In the genomic region with DNA sequence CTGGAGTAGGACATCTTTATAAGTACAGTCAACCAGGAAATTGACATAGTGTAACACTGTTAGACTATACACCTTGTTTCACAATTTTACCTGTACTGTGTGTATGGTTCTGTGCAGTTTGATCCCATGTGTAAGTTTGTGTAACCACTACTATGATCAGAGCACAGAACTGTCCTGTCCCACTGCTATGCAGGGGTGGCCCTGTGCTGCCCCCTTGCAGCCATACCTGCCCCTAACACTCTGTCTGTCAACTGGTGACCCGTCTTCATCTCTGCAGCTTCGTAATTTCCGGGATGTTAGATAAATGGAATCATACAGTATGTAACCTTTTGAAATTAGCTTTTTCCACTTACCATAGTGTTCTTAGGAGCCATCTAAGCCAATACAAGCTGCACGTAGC, we compare ENCODE assay signal across 11 cellular contexts. TPM values are rescaled to one million over a fixed set of nuclear protein-coding genes. Genes with fewer than 3 reads are reported as not detected.
A peak's percentile ranks its signal among the peaks of the same experiment; 100 is the strongest.
DNase-seq lines count a peak whose midpoint lies in the region; ATAC-seq and TF ChIP-seq lines count a peak whose summit lies in the region.
"Had no signal": no experiment of that assay in that cellular context is flagged by ENCODE, and none has a peak within 500 bp of the region (broad histone marks: within the 10 kb centered on the region; RNA-seq: fewer than 3 reads in every experiment).

No MANE protein-coding gene starts in this region.

- peaks cover 1% of the 10 kb centered on the region for H3K27me3 ChIP-seq in BJ (ENCODE audit: control insufficient read depth, insufficient read depth, low read length)
- no peaks in the 10 kb centered on the region for H3K27me3 ChIP-seq in GM23338 (ENCODE audit: insufficient read depth)
- no peaks in the 10 kb centered on the region for H3K27me3 ChIP-seq in heart left ventricle
- H3K27me3 ChIP-seq in psoas muscle (ENCODE audit: insufficient read depth in 3 of 3, low read length in 2 of 3) = peaks cover 0 to 15% (median 0%) of the 10 kb centered on the region in 3 donors

- no peak overlapping the region for H3K27ac ChIP-seq in GM23338 (ENCODE audit: low read depth)
- no peak overlapping the region for H3K27ac ChIP-seq in heart left ventricle
- H3K27ac ChIP-seq in psoas muscle = no peak overlapping the region

- intact Hi-C loops in heart left ventricle (cut with DNase I) (no loop called here), psoas muscle (cut with DNase I) (no loop called here)

- H3K4me1 Mint-ChIP-seq in GM23338 = no peaks in the 10 kb centered on the region

- H3K9me3 ChIP-seq in heart left ventricle (no peaks in the 10 kb centered on the region), psoas muscle (no peaks in the 10 kb centered on the region)

- no peak overlapping the region for H2AFZ ChIP-seq in GM23338

- no peak overlapping the region for H3K4me3 Mint-ChIP-seq in GM23338

- H3F3A ChIP-seq in GM23338 (replicated peaks; ENCODE audit: low read depth) = no peaks in the 10 kb centered on the region

- H3K9me3 Mint-ChIP-seq in GM23338 = no peaks in the 10 kb centered on the region

- H3K4me2 ChIP-seq in GM23338 = no peak overlapping the region

- POLR2A ChIA-PET in BJ (lab: Charles Lee) = no interaction called here

- ATAC-seq in GM23338 = peak; percentile 93
- peak in 3 of 4 donors; percentile 32 to 65 (median 64) for ATAC-seq in heart left ventricle
- no peak for ATAC-seq in GM18867 (IDR thresholded peaks at IDR 0.05; ENCODE audit: unreplicated experiment)
- no peak for ATAC-seq in psoas muscle
- ATAC-seq in HG03045 (IDR thresholded peaks at IDR 0.05; ENCODE audit: unreplicated experiment) = no peak

- no peaks in the 10 kb centered on the region for H3K9me2 ChIP-seq in GM23338 (ENCODE audit: insufficient read depth)

- DNase-seq in BJ (ENCODE audit: low read depth) = no peak
- DNase-seq in GM23338 (ENCODE audit: low spot score) = peak; percentile 56
- peak; percentile 26 for DNase-seq in SW480 (ENCODE audit: low spot score)
- DNase-seq in heart left ventricle = no peak
- no peak for DNase-seq in putamen (ENCODE audit: low spot score)
- DNase-seq in psoas muscle = no peak

- 58 to 70% (median 66%) methylated on average over 4 of the region's 4 CpGs for WGBS in heart left ventricle, 4 donors
- 62 to 67% (median 65%) methylated on average over 4 of the region's 4 CpGs for whole genome bisulfite sequencing in psoas muscle, 3 donors

- CTCF ChIA-PET in BJ (lab: Yijun Ruan, JAX) = no interaction called here

- no peaks in the 10 kb centered on the region for H4K20me1 ChIP-seq in GM23338 (replicated peaks; ENCODE audit: insufficient read depth)

- peaks cover 3% of the 10 kb centered on the region for H3K27me3 Mint-ChIP-seq in GM23338 (ENCODE audit: insufficient read depth, low read depth, poor library complexity)

- TF ChIP-seq CTCF in BJ (IDR thresholded peaks at IDR 0.05; ENCODE audit: insufficient read depth, low read depth, low read length) (0 out of 2 replicates have a peak, but pooled peaks have one; percentile 11), GM23338 (conservative IDR thresholded peaks at IDR 0.05; ENCODE audit: low read depth in 2 of 2) (peak; percentile 69 to 82), heart left ventricle (IDR thresholded peaks at IDR 0.05) (peak in 7 of 12 donors; percentile 8 to 38 (median 19)), psoas muscle (IDR thresholded peaks at IDR 0.05) (no peak)

- no peak for TF ChIP-seq POLR2A in heart left ventricle (IDR thresholded peaks at IDR 0.05)

- H3K4me3 ChIP-seq in BJ (ENCODE audit: low read depth, low read length) (no peak overlapping the region), GM23338 (no peak overlapping the region), heart left ventricle (no peak overlapping the region), psoas muscle (no peak overlapping the region)

- H3K4me1 ChIP-seq in GM23338 (ENCODE audit: insufficient read depth) = no peaks in the 10 kb centered on the region
- H3K4me1 ChIP-seq in heart left ventricle = no peaks in the 10 kb centered on the region
- H3K4me1 ChIP-seq in psoas muscle = no peaks in the 10 kb centered on the region

- H3K36me3 ChIP-seq in BJ (ENCODE audit: control insufficient read depth, insufficient read depth, low read length) (no peaks in the 10 kb centered on the region), GM23338 (ENCODE audit: insufficient read depth) (no peaks in the 10 kb centered on the region), heart left ventricle (no peaks in the 10 kb centered on the region), psoas muscle (ENCODE audit: insufficient read depth in 1 of 2, low read depth in 1 of 2) (no peaks in the 10 kb centered on the region)

- no peaks in the 10 kb centered on the region for H3K36me3 Mint-ChIP-seq in GM23338 (ENCODE audit: low read depth)

- H3K27ac Mint-ChIP-seq in GM23338 = no peak overlapping the region

- no peaks in the 10 kb centered on the region for H3K79me2 ChIP-seq in GM23338 (replicated peaks; ENCODE audit: insufficient read depth)

TF ChIP-seq in GM23338, 12 proteins besides CTCF, POLR2A, EP300 and RAD21 (continues in another document):
- TF ChIP-seq CREB1 (CRISPR knock-in tag; IDR thresholded peaks at IDR 0.05; ENCODE audit: low read depth) = no peak
- TF ChIP-seq EZH2phosphoT487 (IDR thresholded peaks at IDR 0.05; ENCODE audit: unreplicated experiment) = no peak
- no peak for TF ChIP-seq ZNF462 (CRISPR knock-in tag; IDR thresholded peaks at IDR 0.05)
- no peak for TF ChIP-seq STAT1 (IDR thresholded peaks at IDR 0.05; ENCODE audit: unreplicated experiment)
- TF ChIP-seq, protein P1, sequence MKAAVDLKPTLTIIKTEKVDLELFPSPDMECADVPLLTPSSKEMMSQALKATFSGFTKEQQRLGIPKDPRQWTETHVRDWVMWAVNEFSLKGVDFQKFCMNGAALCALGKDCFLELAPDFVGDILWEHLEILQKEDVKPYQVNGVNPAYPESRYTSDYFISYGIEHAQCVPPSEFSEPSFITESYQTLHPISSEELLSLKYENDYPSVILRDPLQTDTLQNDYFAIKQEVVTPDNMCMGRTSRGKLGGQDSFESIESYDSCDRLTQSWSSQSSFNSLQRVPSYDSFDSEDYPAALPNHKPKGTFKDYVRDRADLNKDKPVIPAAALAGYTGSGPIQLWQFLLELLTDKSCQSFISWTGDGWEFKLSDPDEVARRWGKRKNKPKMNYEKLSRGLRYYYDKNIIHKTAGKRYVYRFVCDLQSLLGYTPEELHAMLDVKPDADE (IDR thresholded peaks at IDR 0.05) = no peak

RNA-seq across cellular contexts. Expression of gene RD3L, which starts 58.7 kb away (rescaled TPM):
- polyA plus RNA-seq in BJ (2011; rRNA removed) (not detected in 2 replicates), GM23338 (2016; fragmentation: Nextera tagmentation; extraction: Ambion mirVana) (not detected in 2 replicates), heart left ventricle (10 to 100 TPM in 1 of 2 donors, 1 to 10 TPM in 1; 4.3 to 41.5 TPM), psoas muscle (not detected)
- not detected in 2 replicates for polyA minus RNA-seq in BJ (2011; rRNA and poly(A)+ RNA removed)
- not detected in 2 replicates for total RNA-seq in GM23338 (2014; rRNA removed; shearing (Covaris generic))
- total RNA-seq in heart left ventricle (10 to 100 TPM in 8 of 9 donors, 1 to 10 TPM in 1; 9.1 to 42.5 (median 25.5) TPM), psoas muscle (not detected)
- total RNA-seq: fibroblast of lung, G401, HT1080 had no signal
- polyA plus RNA-seq: fibroblast of lung had no signal

Comparison
In these comparisons a context has a peak if more than half of its experiments do, and no peak if none do; other contexts are left out.
1. DNase-seq: peak in GM23338 (single experiment) and SW480 (single experiment); none in BJ (single experiment), heart left ventricle (0 of 5), putamen (single experiment) and psoas muscle (0 of 2).
2. ATAC-seq: peak in GM23338 (single experiment) and heart left ventricle (3 of 4); none in GM18867 (single experiment), psoas muscle (0 of 4) and HG03045 (single experiment).